ENCODE assay signal across 16 cellular contexts in genomic region chr3:115958531-115958930, GRCh38.
A peak's percentile ranks its signal among the peaks of the same experiment; 100 is the strongest.
DNase-seq lines count a peak whose midpoint lies in the region; ATAC-seq and TF ChIP-seq lines count a peak whose summit lies in the region.
"Had no signal": no experiment of that assay in that cellular context is flagged by ENCODE, and none has a peak within 500 bp of the region (broad histone marks: within the 10 kb centered on the region; RNA-seq: fewer than 3 reads in every experiment).

No MANE protein-coding gene starts in this region.

- H3K9me3 ChIP-seq in SJCRH30 (replicated peaks) (no peaks in the 10 kb centered on the region), gastroesophageal sphincter (no peaks in the 10 kb centered on the region)
- H3K9me3 ChIP-seq: A549 had no signal

- H3K4me3 ChIP-seq in SJCRH30 (no peak overlapping the region), gastroesophageal sphincter (no peak overlapping the region)
- H3K4me3 ChIP-seq: A549, GM23338, K562 had no signal

- TF ChIP-seq CTCF in nephron progenitor cell (IDR thresholded peaks at IDR 0.05) = no peak
- no peak for TF ChIP-seq CTCF in gastroesophageal sphincter (IDR thresholded peaks at IDR 0.05)

- 79 to 91% methylated on average over 5 of the region's 5 CpGs for WGBS in gastroesophageal sphincter (ENCODE audit: low coverage in 1 of 2), 2 donors

- H3K27ac ChIP-seq in SJCRH30 = no peak overlapping the region
- no peak overlapping the region for H3K27ac ChIP-seq in gastroesophageal sphincter
- H3K27ac ChIP-seq: A549, HL-60 had no signal

- H3K4me1 ChIP-seq in SJCRH30 (no peaks in the 10 kb centered on the region), gastroesophageal sphincter (no peaks in the 10 kb centered on the region)
- H3K4me1 ChIP-seq: A549 had no signal

- H3K4me1 Mint-ChIP-seq in nephron progenitor cell = peaks cover 40% of the 10 kb centered on the region
- H3K4me1 Mint-ChIP-seq: CD14-positive monocyte had no signal

- H3K27ac Mint-ChIP-seq in nephron progenitor cell = no peak overlapping the region
- H3K27ac Mint-ChIP-seq: CD14-positive monocyte; CD8-positive, alpha-beta T cell; GM23338 had no signal

- no peak for TF ChIP-seq EP300 in gastroesophageal sphincter (IDR thresholded peaks at IDR 0.05)

- ATAC-seq in gastroesophageal sphincter = no peak
- ATAC-seq in HG03159 (IDR thresholded peaks at IDR 0.05; ENCODE audit: unreplicated experiment) = no peak
- ATAC-seq: A549; CD8-positive, alpha-beta T cell; GM23338; K562 had no signal

- TF ChIP-seq POLR2A in gastroesophageal sphincter (IDR thresholded peaks at IDR 0.05) = no peak

- H3K4me3 Mint-ChIP-seq in nephron progenitor cell = no peak overlapping the region
- H3K4me3 Mint-ChIP-seq: CD14-positive monocyte; CD8-positive, alpha-beta T cell; GM23338 had no signal

- H3K27me3 ChIP-seq in SJCRH30 (no peaks in the 10 kb centered on the region), gastroesophageal sphincter (no peaks in the 10 kb centered on the region)

- DNase-seq in G401 (ENCODE audit: low spot score) = peak; percentile 80
- peak; percentile 100 for DNase-seq in NCI-H2171 treated with DMSO at 0.1 percent for 48 hours (lab: John Stamatoyannopoulos, UW)
- DNase-seq in cerebellar nuclear complex (lab: John Stamatoyannopoulos, UW) = peak; percentile 8 to 32
- no peak for DNase-seq in SJCRH30
- no peak for DNase-seq in nephron progenitor cell
- DNase-seq: CD8-positive, alpha-beta T cell; COR-L47; DMS53; H7 had no signal

- in situ Hi-C loops in G401 (cut with HindIII; ENCODE audit: low sequenced_read_pairs) = no loop called here

- H3K36me3 Mint-ChIP-seq in nephron progenitor cell (ENCODE audit: low read depth) = no peaks in the 10 kb centered on the region
- H3K36me3 Mint-ChIP-seq: CD14-positive monocyte; CD8-positive, alpha-beta T cell had no signal

- peaks cover 6% of the 10 kb centered on the region for H3K27me3 Mint-ChIP-seq in nephron progenitor cell (ENCODE audit: low read depth, poor library complexity)

- no peaks in the 10 kb centered on the region for H3K9me3 Mint-ChIP-seq in nephron progenitor cell
- H3K9me3 Mint-ChIP-seq: CD8-positive, alpha-beta T cell; GM23338 had no signal

- H3K36me3 ChIP-seq in SJCRH30 (no peaks in the 10 kb centered on the region), gastroesophageal sphincter (no peaks in the 10 kb centered on the region)

Comparison
In these comparisons a context has a peak if more than half of its experiments do, and no peak if none do; other contexts are left out.
1. DNase-seq: peak in G401 (single experiment), NCI-H2171 treated with DMSO at 0.1 percent for 48 hours (single experiment) and cerebellar nuclear complex (2 of 2); none in SJCRH30 (0 of 2) and nephron progenitor cell (single experiment).